Comparison of ENCODE assay signal across 8 cellular contexts in genomic region chr10:60480865-60481563, GRCh38.
DNase-seq lines count a peak whose midpoint lies in the region; ATAC-seq and TF ChIP-seq lines count a peak whose summit lies in the region.
"Had no signal": no experiment of that assay in that cellular context is flagged by ENCODE, and none has a peak within 500 bp of the region (broad histone marks: within the 10 kb centered on the region; RNA-seq: fewer than 3 reads in every experiment).

No MANE protein-coding gene starts in this region.

- 40% methylated on average over 2 of the region's 8 CpGs; no CpG with 5 or more reads in 1 of the 2 experiments for WGBS in IMR-90 (ENCODE audit: extremely low coverage in 2 of 2, insufficient read length in 1 of 2), 2 experiments

- no peak overlapping the region for H3K23ac ChIP-seq in IMR-90 (ENCODE audit: low read depth, low read length)

- no peak overlapping the region for H3K27ac ChIP-seq in IMR-90 (ENCODE audit: insufficient read depth, low read length)
- H3K27ac ChIP-seq: parathyroid adenoma had no signal

- ATAC-seq in IMR-90 (ENCODE audit: low read depth), result peak; percentile 74

- H2AK5ac ChIP-seq in IMR-90 (ENCODE audit: low read depth, low read length), result no peak overlapping the region

- H2BK120ac ChIP-seq in IMR-90 (ENCODE audit: low read depth, low read length), result no peak overlapping the region

- in situ Hi-C loops in IMR-90 (cut with MboI; ENCODE audit: low sequenced_read_pairs), result no loop called here

- H3K9me1 ChIP-seq in IMR-90 (ENCODE audit: insufficient read depth, low read length), result no peaks in the 10 kb centered on the region; the same call in 1 of the 2 replicates

- no peak overlapping the region for H3K9ac ChIP-seq in IMR-90 (ENCODE audit: low read depth, low read length)
- H3K9ac ChIP-seq: parathyroid adenoma had no signal

- no peak overlapping the region for H3K14ac ChIP-seq in IMR-90 (replicated peaks; ENCODE audit: low read depth, low read length)

- no peak overlapping the region for H2AFZ ChIP-seq in IMR-90 (replicated peaks; ENCODE audit: low read length, poor library complexity)
- H2AFZ ChIP-seq: parathyroid adenoma had no signal

- H3K79me1 ChIP-seq in IMR-90 (ENCODE audit: low read depth in 1 of 2, low read length in 2 of 2), result no peaks in the 10 kb centered on the region

- no peaks in the 10 kb centered on the region for H3K9me3 ChIP-seq in IMR-90 (ENCODE audit: control insufficient read depth, insufficient read depth, low read length)

- no peak overlapping the region for H3K4ac ChIP-seq in IMR-90 (ENCODE audit: low read depth, low read length)

- CTCF ChIA-PET in IMR-90 (lab: Yijun Ruan, JAX), result interaction anchor here (0.7 kb wide), 1 partner anchor 20 kb away, joined by 3 read pairs; no protein-coding TSS in a partner anchor

- BruUV-seq in IMR-90 (replicated peaks; lab: Mats Ljungman, UMichigan), result no TSS peak

- H3K27me3 ChIP-seq in IMR-90 (ENCODE audit: control insufficient read depth, insufficient read depth, low read length) (peaks cover 2% of the 10 kb centered on the region; the same call in 1 of the 2 replicates), kidney epithelial cell (ENCODE audit: control insufficient read depth, insufficient read depth, low read length) (no peaks in the 10 kb centered on the region)

- no peak overlapping the region for H3K4me3 ChIP-seq in IMR-90 (ENCODE audit: insufficient read depth, low read depth, low read length)
- H3K4me3 ChIP-seq in kidney epithelial cell (ENCODE audit: low read depth, low read length), result no peak overlapping the region

- TF ChIP-seq RAD21 in IMR-90 (IDR thresholded peaks at IDR 0.05; ENCODE audit: low read length), result no peak

- no peak overlapping the region for H4K5ac ChIP-seq in IMR-90 (ENCODE audit: low read depth, low read length)

- H2BK5ac ChIP-seq in IMR-90 (ENCODE audit: low read depth, low read length, poor library complexity, severe bottlenecking), result no peak overlapping the region

- no peak overlapping the region for H3K18ac ChIP-seq in IMR-90 (ENCODE audit: low read depth, low read length)

- H2BK15ac ChIP-seq in IMR-90 (ENCODE audit: low read depth, low read length), result no peak overlapping the region

- no peak for TF ChIP-seq POLR2A in IMR-90 (IDR thresholded peaks at IDR 0.05; ENCODE audit: low read depth, low read length)

- H3K4me1 ChIP-seq in IMR-90 (ENCODE audit: control insufficient read depth, insufficient read depth, low read length), result no peaks in the 10 kb centered on the region
- H3K4me1 ChIP-seq: parathyroid adenoma had no signal

- POLR2A ChIA-PET in IMR-90 (lab: Charles Lee; ENCODE audit: unreplicated experiment), result no interaction called here

- peak overlapping the region; percentile 11; the same call in 1 of the 2 replicates for H2BK20ac ChIP-seq in IMR-90 (ENCODE audit: low read depth, low read length)

- DNase-seq in IMR-90, result peak; percentile 76
- DNase-seq in cerebellar cortex (ENCODE audit: low spot score), result peak; percentile 94
- peak; percentile 72 for DNase-seq in kidney epithelial cell (ENCODE audit: low read depth)
- DNase-seq in ureter (ENCODE audit: low spot score), result peak; percentile 50
- DNase-seq in NCI-H524 (lab: John Stamatoyannopoulos, UW), result no peak
- DNase-seq in activated CD4-positive, alpha-beta T cell treated with anti-CD3 and anti-CD28 coated beads, Interleukin-2, amount 50 U/mL, for 48 hours, result no peak
- DNase-seq in NCI-H2029 treated with DMSO at 0.1 percent for 48 hours (lab: John Stamatoyannopoulos, UW), result no peak

- H2AK9ac ChIP-seq in IMR-90 (replicated peaks; ENCODE audit: low read depth, low read length, poor library complexity), result no peak overlapping the region

- dilution Hi-C loops in IMR-90 (cut with HindIII; ENCODE audit: low sequenced_read_pairs, unreplicated experiment), result no loop called here

- H4K20me1 ChIP-seq in IMR-90 (ENCODE audit: insufficient read depth, low read length), result no peaks in the 10 kb centered on the region

- H3K4me2 ChIP-seq in IMR-90 (ENCODE audit: low read depth, low read length), result no peak overlapping the region

- TF ChIP-seq CTCF in IMR-90 (conservative IDR thresholded peaks at IDR 0.05; ENCODE audit: low read depth, low read length) (no peak), kidney epithelial cell (IDR thresholded peaks at IDR 0.05; ENCODE audit: insufficient read depth, low read length, poor library complexity, severe bottlenecking) (no peak)

- H3K56ac ChIP-seq in IMR-90 (ENCODE audit: extremely low read depth, insufficient read depth, low read length), result no peak overlapping the region

- intact Hi-C loops in IMR-90 (cut with micrococcal nuclease), result loop anchor here (2.0 kb wide), 1 partner anchor 92 kb away; no protein-coding TSS in a partner anchor

- H4K91ac ChIP-seq in IMR-90 (ENCODE audit: insufficient read depth, low read depth, low read length), result no peak overlapping the region

- no peaks in the 10 kb centered on the region for H3K36me3 ChIP-seq in IMR-90 (ENCODE audit: control insufficient read depth, insufficient read depth, low read length)
- H3K36me3 ChIP-seq in kidney epithelial cell (ENCODE audit: control insufficient read depth, insufficient read depth, low read length), result no peaks in the 10 kb centered on the region

- no peak overlapping the region for H4K8ac ChIP-seq in IMR-90 (ENCODE audit: low read depth in 2 of 2, low read length in 2 of 2)

TF ChIP-seq in IMR-90, 13 proteins besides CTCF, POLR2A, EP300 and RAD21:
- no peak for TF ChIP-seq NFE2L2 (IDR thresholded peaks at IDR 0.05; ENCODE audit: low read depth, low read length)
- no peak for TF ChIP-seq FOS (IDR thresholded peaks at IDR 0.05; ENCODE audit: low read depth, low read length)
- TF ChIP-seq RFX5 (IDR thresholded peaks at IDR 0.05; ENCODE audit: low read depth, low read length), result no peak
- 0 out of 2 replicates have a peak, but pooled peaks have one; percentile 8 for TF ChIP-seq CEBPB (IDR thresholded peaks at IDR 0.05; ENCODE audit: low read depth, low read length)

Comparison
In these comparisons a context has a peak if more than half of its experiments do, and no peak if none do; other contexts are left out.
1. DNase-seq: peak in IMR-90 (single experiment), cerebellar cortex (single experiment), kidney epithelial cell (single experiment) and ureter (single experiment); none in NCI-H524 (0 of 2), activated CD4-positive, alpha-beta T cell treated with anti-CD3 and anti-CD28 coated beads, Interleukin-2, amount 50 U/mL, for 48 hours (0 of 2) and NCI-H2029 treated with DMSO at 0.1 percent for 48 hours (single experiment).